In the genomic region with DNA sequence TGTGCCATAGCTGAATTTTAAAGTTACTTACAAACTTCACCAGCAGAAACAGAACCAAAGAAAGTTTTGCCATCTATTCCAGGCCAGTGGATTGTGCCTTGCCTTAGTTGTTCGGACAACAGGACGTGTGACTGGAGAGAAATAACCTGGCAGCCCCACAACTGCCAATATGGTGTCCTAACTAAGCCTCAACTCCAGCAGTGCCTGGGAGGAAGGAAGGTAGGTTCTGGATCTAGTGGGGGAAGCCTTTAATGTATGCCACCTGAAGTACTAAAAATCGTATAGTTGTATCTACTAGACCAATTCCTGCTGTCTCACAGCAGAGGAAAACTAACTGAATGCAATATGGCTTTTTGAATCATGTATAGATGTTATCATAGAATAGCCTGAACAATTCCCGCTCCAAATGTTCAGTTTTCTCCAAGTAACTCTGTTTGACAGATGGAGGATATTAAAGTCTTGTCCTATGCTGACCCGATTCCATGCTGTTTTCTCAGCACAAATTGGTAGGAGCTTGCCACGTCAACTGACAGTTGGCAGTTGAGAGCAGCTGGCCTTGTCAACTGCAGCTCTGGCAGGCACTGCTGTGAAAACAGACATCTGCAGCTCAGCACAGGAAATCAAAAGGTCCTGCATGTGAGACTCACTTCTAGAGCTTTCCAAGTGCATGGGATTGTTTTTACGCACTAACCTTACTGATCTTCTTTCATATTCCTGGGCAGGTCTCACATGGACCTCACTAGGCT, we compare ENCODE assay signal across 1 cellular context.
TF ChIP-seq lines count a peak whose summit lies in the region.

No MANE protein-coding gene starts in this region.

TF ChIP-seq in SK-N-SH, 30 proteins besides CTCF, POLR2A, EP300 and RAD21 (continued from another document):
- no peak for TF ChIP-seq FOXJ3 (CRISPR knock-in tag; IDR thresholded peaks at IDR 0.05)
- TF ChIP-seq JUND (IDR thresholded peaks at IDR 0.05) = no peak
- TF ChIP-seq TCF12 (IDR thresholded peaks at IDR 0.05) = no peak
- TF ChIP-seq, protein P1, sequence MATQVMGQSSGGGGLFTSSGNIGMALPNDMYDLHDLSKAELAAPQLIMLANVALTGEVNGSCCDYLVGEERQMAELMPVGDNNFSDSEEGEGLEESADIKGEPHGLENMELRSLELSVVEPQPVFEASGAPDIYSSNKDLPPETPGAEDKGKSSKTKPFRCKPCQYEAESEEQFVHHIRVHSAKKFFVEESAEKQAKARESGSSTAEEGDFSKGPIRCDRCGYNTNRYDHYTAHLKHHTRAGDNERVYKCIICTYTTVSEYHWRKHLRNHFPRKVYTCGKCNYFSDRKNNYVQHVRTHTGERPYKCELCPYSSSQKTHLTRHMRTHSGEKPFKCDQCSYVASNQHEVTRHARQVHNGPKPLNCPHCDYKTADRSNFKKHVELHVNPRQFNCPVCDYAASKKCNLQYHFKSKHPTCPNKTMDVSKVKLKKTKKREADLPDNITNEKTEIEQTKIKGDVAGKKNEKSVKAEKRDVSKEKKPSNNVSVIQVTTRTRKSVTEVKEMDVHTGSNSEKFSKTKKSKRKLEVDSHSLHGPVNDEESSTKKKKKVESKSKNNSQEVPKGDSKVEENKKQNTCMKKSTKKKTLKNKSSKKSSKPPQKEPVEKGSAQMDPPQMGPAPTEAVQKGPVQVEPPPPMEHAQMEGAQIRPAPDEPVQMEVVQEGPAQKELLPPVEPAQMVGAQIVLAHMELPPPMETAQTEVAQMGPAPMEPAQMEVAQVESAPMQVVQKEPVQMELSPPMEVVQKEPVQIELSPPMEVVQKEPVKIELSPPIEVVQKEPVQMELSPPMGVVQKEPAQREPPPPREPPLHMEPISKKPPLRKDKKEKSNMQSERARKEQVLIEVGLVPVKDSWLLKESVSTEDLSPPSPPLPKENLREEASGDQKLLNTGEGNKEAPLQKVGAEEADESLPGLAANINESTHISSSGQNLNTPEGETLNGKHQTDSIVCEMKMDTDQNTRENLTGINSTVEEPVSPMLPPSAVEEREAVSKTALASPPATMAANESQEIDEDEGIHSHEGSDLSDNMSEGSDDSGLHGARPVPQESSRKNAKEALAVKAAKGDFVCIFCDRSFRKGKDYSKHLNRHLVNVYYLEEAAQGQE (IDR thresholded peaks at IDR 0.05; ENCODE audit: low read depth, low read length) = no peak
- TF ChIP-seq RFX5 (IDR thresholded peaks at IDR 0.05; ENCODE audit: low read length) = no peak
- no peak for TF ChIP-seq GABPA (IDR thresholded peaks at IDR 0.05; ENCODE audit: low read depth)
- no peak for TF ChIP-seq MEF2A (IDR thresholded peaks at IDR 0.05; ENCODE audit: borderline replicate concordance, low read depth)
TF ChIP-seq in SK-N-SH: peak in this region for 2.
